2 cellular contexts compared by ENCODE assay signal in the genomic region with DNA sequence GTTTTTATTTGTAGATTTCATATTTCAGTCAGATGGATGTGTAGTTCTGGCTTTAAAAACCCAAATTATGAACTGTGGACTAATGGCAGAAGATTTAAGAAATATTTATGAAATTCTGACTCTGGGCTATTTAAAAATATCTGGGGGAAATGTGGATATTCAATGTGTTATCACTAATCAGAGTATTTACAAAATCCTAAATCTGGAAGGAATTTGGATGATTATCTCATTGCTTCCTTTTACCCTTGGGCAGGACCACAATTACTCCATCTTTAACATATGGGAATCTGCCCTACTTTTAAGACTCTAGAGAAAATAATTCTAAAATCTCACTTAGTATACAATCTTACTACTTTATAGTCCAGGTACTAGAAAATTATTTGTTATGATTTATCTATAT.
TF ChIP-seq lines count a peak whose summit lies in the region.

No MANE protein-coding gene starts in this region.

TF ChIP-seq in SK-N-SH, 30 proteins besides CTCF, POLR2A, EP300 and RAD21 (continued from another document):
- TF ChIP-seq, protein P1, sequence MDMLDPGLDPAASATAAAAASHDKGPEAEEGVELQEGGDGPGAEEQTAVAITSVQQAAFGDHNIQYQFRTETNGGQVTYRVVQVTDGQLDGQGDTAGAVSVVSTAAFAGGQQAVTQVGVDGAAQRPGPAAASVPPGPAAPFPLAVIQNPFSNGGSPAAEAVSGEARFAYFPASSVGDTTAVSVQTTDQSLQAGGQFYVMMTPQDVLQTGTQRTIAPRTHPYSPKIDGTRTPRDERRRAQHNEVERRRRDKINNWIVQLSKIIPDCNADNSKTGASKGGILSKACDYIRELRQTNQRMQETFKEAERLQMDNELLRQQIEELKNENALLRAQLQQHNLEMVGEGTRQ (IDR thresholded peaks at IDR 0.05; ENCODE audit: borderline replicate concordance, low read depth, low read length): no peak

TF ChIP-seq in SK-N-SH treated with all-trans-retinoic acid at 6 μM for 48 hours, 23 proteins besides CTCF, POLR2A, EP300 and RAD21 (continued from another document):
- TF ChIP-seq ESRRG (CRISPR knock-in tag; IDR thresholded peaks at IDR 0.05): no peak
- TF ChIP-seq SNAI2 (CRISPR knock-in tag; IDR thresholded peaks at IDR 0.05): no peak
- TF ChIP-seq, protein P2, sequence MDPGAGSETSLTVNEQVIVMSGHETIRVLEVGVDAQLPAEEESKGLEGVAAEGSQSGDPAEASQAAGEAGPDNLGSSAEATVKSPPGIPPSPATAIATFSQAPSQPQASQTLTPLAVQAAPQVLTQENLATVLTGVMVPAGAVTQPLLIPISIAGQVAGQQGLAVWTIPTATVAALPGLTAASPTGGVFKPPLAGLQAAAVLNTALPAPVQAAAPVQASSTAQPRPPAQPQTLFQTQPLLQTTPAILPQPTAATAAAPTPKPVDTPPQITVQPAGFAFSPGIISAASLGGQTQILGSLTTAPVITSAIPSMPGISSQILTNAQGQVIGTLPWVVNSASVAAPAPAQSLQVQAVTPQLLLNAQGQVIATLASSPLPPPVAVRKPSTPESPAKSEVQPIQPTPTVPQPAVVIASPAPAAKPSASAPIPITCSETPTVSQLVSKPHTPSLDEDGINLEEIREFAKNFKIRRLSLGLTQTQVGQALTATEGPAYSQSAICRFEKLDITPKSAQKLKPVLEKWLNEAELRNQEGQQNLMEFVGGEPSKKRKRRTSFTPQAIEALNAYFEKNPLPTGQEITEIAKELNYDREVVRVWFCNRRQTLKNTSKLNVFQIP (CRISPR knock-in tag; IDR thresholded peaks at IDR 0.05; ENCODE audit: borderline replicate concordance, low read depth): no peak
- TF ChIP-seq ZNF565 (CRISPR knock-in tag; conservative IDR thresholded peaks at IDR 0.05; ENCODE audit: low read depth): no peak
- TF ChIP-seq ISL1 (CRISPR knock-in tag; IDR thresholded peaks at IDR 0.05): no peak
- no peak for TF ChIP-seq ZNF70 (CRISPR knock-in tag; IDR thresholded peaks at IDR 0.05)
- TF ChIP-seq, protein P3, sequence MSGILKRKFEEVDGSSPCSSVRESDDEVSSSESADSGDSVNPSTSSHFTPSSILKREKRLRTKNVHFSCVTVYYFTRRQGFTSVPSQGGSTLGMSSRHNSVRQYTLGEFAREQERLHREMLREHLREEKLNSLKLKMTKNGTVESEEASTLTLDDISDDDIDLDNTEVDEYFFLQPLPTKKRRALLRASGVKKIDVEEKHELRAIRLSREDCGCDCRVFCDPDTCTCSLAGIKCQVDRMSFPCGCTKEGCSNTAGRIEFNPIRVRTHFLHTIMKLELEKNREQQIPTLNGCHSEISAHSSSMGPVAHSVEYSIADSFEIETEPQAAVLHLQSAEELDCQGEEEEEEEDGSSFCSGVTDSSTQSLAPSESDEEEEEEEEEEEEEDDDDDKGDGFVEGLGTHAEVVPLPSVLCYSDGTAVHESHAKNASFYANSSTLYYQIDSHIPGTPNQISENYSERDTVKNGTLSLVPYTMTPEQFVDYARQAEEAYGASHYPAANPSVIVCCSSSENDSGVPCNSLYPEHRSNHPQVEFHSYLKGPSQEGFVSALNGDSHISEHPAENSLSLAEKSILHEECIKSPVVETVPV (CRISPR knock-in tag; IDR thresholded peaks at IDR 0.05): no peak
- no peak for TF ChIP-seq TOX (CRISPR knock-in tag; IDR thresholded peaks at IDR 0.05; ENCODE audit: borderline replicate concordance)
- no peak for TF ChIP-seq ZFP3 (CRISPR knock-in tag; IDR thresholded peaks at IDR 0.05)
- TF ChIP-seq ZNF8 (CRISPR knock-in tag; IDR thresholded peaks at IDR 0.05): no peak
- TF ChIP-seq, protein P4, sequence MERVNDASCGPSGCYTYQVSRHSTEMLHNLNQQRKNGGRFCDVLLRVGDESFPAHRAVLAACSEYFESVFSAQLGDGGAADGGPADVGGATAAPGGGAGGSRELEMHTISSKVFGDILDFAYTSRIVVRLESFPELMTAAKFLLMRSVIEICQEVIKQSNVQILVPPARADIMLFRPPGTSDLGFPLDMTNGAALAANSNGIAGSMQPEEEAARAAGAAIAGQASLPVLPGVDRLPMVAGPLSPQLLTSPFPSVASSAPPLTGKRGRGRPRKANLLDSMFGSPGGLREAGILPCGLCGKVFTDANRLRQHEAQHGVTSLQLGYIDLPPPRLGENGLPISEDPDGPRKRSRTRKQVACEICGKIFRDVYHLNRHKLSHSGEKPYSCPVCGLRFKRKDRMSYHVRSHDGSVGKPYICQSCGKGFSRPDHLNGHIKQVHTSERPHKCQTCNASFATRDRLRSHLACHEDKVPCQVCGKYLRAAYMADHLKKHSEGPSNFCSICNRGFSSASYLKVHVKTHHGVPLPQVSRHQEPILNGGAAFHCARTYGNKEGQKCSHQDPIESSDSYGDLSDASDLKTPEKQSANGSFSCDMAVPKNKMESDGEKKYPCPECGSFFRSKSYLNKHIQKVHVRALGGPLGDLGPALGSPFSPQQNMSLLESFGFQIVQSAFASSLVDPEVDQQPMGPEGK (CRISPR knock-in tag; IDR thresholded peaks at IDR 0.05; ENCODE audit: borderline replicate concordance): no peak
